Comparison of ENCODE assay signal across 30 cellular contexts in the genomic region with DNA sequence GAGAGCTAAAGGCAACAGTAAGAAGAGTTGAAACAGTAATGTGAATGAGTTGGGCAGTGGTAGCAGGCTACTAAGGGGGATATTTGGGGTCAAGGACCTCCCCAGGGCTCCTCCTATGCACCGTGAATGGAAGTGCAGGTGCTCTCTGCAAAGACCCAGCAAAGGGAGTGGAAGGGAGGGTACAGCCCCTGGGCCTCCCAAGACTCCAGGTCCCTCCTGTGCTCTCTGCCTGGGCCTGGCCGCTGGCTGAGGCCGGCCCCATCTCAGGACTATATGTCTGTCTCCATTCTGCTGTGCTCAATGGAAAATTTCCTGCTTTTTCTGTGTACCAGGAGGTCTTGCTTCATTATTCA.
"Had no signal": no experiment of that assay in that cellular context is flagged by ENCODE, and none has a peak within 500 bp of the region (broad histone marks: within the 10 kb centered on the region; RNA-seq: fewer than 3 reads in every experiment).

No MANE protein-coding gene starts in this region.

- H3K36me3 Mint-ChIP-seq: activated naive CD4-positive, alpha-beta T cell treated with anti-CD3 and anti-CD28 coated beads, Interleukin-2, amount 50 U/mL, for 72 hours; immature natural killer cell; natural killer cell; neural progenitor cell; stimulated activated naive B cell treated with anti-CD40 and anti-IgM and Interleukin-4, amounts not matched to agents 10 μg/mL and 1 μg/mL and 100 μg/mL, for 72 hours had no signal

- DNase-seq: activated B cell treated with CpG ODN at 0.5 μM for 24 hours; activated CD4-positive, alpha-beta T cell treated with anti-CD3 and anti-CD28 coated beads, Interleukin-2, amount 50 U/mL, for 1 hour; activated CD8-positive, alpha-beta T cell treated with anti-CD3 and anti-CD28 coated beads for 36 hours; activated naive CD4-positive, alpha-beta T cell; activated T-cell treated with anti-CD3 and anti-CD28 coated beads for 4 hours; activated T-cell treated with anti-CD3 and anti-CD28 coated beads, Interleukin-2, amount 50 U/mL, for 72 hours; dermis blood vessel endothelial cell; effector CD4-positive, alpha-beta T cell; esophagus squamous epithelium; foreskin melanocyte; immature natural killer cell; kidney; left colon; mesenchymal stem cell; natural killer cell; occipital lobe; stimulated activated CD4-positive, alpha-beta T cell treated with anti-CD3 and anti-CD28 coated beads, Interleukin-15, amount 100 ng/mL, for 24 hours; stimulated activated CD4-positive, alpha-beta T cell treated with anti-CD3 and anti-CD28 coated beads, Interleukin-2, amount 100 ng/mL, for 24 hours; stimulated activated naive B cell treated with anti-CD40 and anti-IgM and Interleukin-4, amounts not matched to agents 10 μg/mL and 1 μg/mL and 100 μg/mL, for 72 hours; stomach; T-helper 17 cell; T1000; thyroid gland had no signal

- H3K9me3 ChIP-seq: right atrium auricular region, stomach, thyroid gland, upper lobe of left lung had no signal

- H3K36me3 ChIP-seq: esophagus squamous epithelium, neural progenitor cell, right atrium auricular region, stomach, thyroid gland, upper lobe of left lung had no signal

- H3K9ac ChIP-seq: neural progenitor cell had no signal

- H3K27me3 Mint-ChIP-seq: activated B cell treated with CpG ODN at 0.5 μM for 24 hours; central memory CD8-positive, alpha-beta T cell; stimulated activated naive B cell treated with anti-CD40 and anti-IgM and Interleukin-4, amounts not matched to agents 10 μg/mL and 1 μg/mL and 100 μg/mL, for 72 hours; T-helper 17 cell had no signal

- H3K4me3 ChIP-seq: esophagus squamous epithelium, neural progenitor cell, right atrium auricular region, smooth muscle cell, stomach, thyroid gland, upper lobe of left lung had no signal

- H3K9me3 Mint-ChIP-seq: activated B cell treated with CpG ODN at 0.5 μM for 24 hours; activated CD8-positive, alpha-beta T cell treated with anti-CD3 and anti-CD28 coated beads for 36 hours; activated naive CD4-positive, alpha-beta T cell treated with anti-CD3 and anti-CD28 coated beads, Interleukin-2, amount 50 U/mL, for 72 hours; activated T-cell treated with anti-CD3 and anti-CD28 coated beads, Interleukin-2, amount 50 U/mL, for 72 hours; central memory CD8-positive, alpha-beta T cell; natural killer cell had no signal

- H3K27ac Mint-ChIP-seq: activated B cell treated with CpG ODN at 0.5 μM for 24 hours; activated CD8-positive, alpha-beta T cell treated with anti-CD3 and anti-CD28 coated beads for 36 hours; activated naive CD4-positive, alpha-beta T cell treated with anti-CD3 and anti-CD28 coated beads, Interleukin-2, amount 50 U/mL, for 72 hours; activated T-cell treated with anti-CD3 and anti-CD28 coated beads, Interleukin-2, amount 50 U/mL, for 72 hours; immature natural killer cell; natural killer cell; neural progenitor cell; stimulated activated naive B cell treated with anti-CD40 and anti-IgM and Interleukin-4, amounts not matched to agents 10 μg/mL and 1 μg/mL and 100 μg/mL, for 72 hours; T-helper 17 cell had no signal

- H3K27me3 ChIP-seq: esophagus squamous epithelium, neural progenitor cell, right atrium auricular region, stomach, thyroid gland, upper lobe of left lung had no signal

- H3K27ac ChIP-seq: epithelial cell of prostate, esophagus squamous epithelium, neural progenitor cell, right atrium auricular region, stomach, thyroid gland, upper lobe of left lung had no signal

- H3K4me1 ChIP-seq: esophagus squamous epithelium, neural progenitor cell, right atrium auricular region, stomach, thyroid gland, upper lobe of left lung had no signal

- H3K4me3 Mint-ChIP-seq: activated B cell treated with CpG ODN at 0.5 μM for 24 hours; activated CD8-positive, alpha-beta T cell treated with anti-CD3 and anti-CD28 coated beads for 36 hours; activated T-cell treated with anti-CD3 and anti-CD28 coated beads, Interleukin-2, amount 50 U/mL, for 72 hours; central memory CD8-positive, alpha-beta T cell; immature natural killer cell; natural killer cell; neural progenitor cell; stimulated activated naive B cell treated with anti-CD40 and anti-IgM and Interleukin-4, amounts not matched to agents 10 μg/mL and 1 μg/mL and 100 μg/mL, for 72 hours; T-helper 17 cell had no signal

- H2AFZ ChIP-seq: neural progenitor cell had no signal

- ATAC-seq: activated CD8-positive, alpha-beta T cell treated with anti-CD3 and anti-CD28 coated beads for 36 hours; activated naive CD4-positive, alpha-beta T cell treated with anti-CD3 and anti-CD28 coated beads, Interleukin-2, amount 50 U/mL, for 72 hours; activated T-cell treated with anti-CD3 and anti-CD28 coated beads, Interleukin-2, amount 50 U/mL, for 72 hours; left colon; natural killer cell; stimulated activated naive B cell treated with anti-CD40 and anti-IgM and Interleukin-4, amounts not matched to agents 10 μg/mL and 1 μg/mL and 100 μg/mL, for 72 hours; T-helper 17 cell had no signal

- H3K4me1 Mint-ChIP-seq: activated B cell treated with CpG ODN at 0.5 μM for 24 hours; central memory CD8-positive, alpha-beta T cell; immature natural killer cell; natural killer cell; stimulated activated naive B cell treated with anti-CD40 and anti-IgM and Interleukin-4, amounts not matched to agents 10 μg/mL and 1 μg/mL and 100 μg/mL, for 72 hours; T-helper 17 cell had no signal

- H3K4me2 ChIP-seq: neural progenitor cell, smooth muscle cell had no signal
